11 cellular contexts compared by ENCODE assay signal in genomic region chr22:50189184-50189848, GRCh38. TPM values are rescaled to one million over a fixed set of nuclear protein-coding genes. Genes with fewer than 3 reads are reported as not detected.
DNase-seq lines count a peak whose midpoint lies in the region; ATAC-seq, FAIRE-seq and TF ChIP-seq lines count a peak whose summit lies in the region.
"Had no signal": no experiment of that assay in that cellular context is flagged by ENCODE, and none has a peak within 500 bp of the region (broad histone marks: within the 10 kb centered on the region; RNA-seq: fewer than 3 reads in every experiment).

No MANE protein-coding gene starts in this region.

- H3K27ac ChIP-seq in SU-DHL-6 (ENCODE audit: low read depth, low read length) = peak overlapping the region; percentile 99

- no peak for TF ChIP-seq CTCF in SU-DHL-6 (IDR thresholded peaks at IDR 0.05; ENCODE audit: insufficient read depth, low read length, poor library complexity, severe bottlenecking)

- peak overlapping the region; percentile 49 for H3K4me3 ChIP-seq in SU-DHL-6 (ENCODE audit: insufficient read depth, low read length, poor library complexity, severe bottlenecking)

- H3K27me3 Mint-ChIP-seq in stimulated activated naive B cell treated with anti-CD40 and anti-IgM and Interleukin-4, amounts not matched to agents 10 μg/mL and 1 μg/mL and 100 μg/mL, for 72 hours = no peaks in the 10 kb centered on the region

- peaks cover 44 to 82% of the 10 kb centered on the region in 2 donors for H3K4me1 Mint-ChIP-seq in stimulated activated naive B cell treated with anti-CD40 and anti-IgM and Interleukin-4, amounts not matched to agents 10 μg/mL and 1 μg/mL and 100 μg/mL, for 72 hours

- H3K4me3 Mint-ChIP-seq in stimulated activated naive B cell treated with anti-CD40 and anti-IgM and Interleukin-4, amounts not matched to agents 10 μg/mL and 1 μg/mL and 100 μg/mL, for 72 hours = peak overlapping the region; percentile 90 to 92

- no peak overlapping the region for H2AFZ ChIP-seq in SU-DHL-6 (ENCODE audit: low read depth, low read length, severe bottlenecking)

- peaks cover 66% of the 10 kb centered on the region for H3F3A ChIP-seq in SU-DHL-6 (ENCODE audit: insufficient read depth)

- H3K27me3 ChIP-seq in SU-DHL-6 (ENCODE audit: low read length) = no peaks in the 10 kb centered on the region

- no peaks in the 10 kb centered on the region for H3K36me3 ChIP-seq in SU-DHL-6 (ENCODE audit: low read length)

- H3K9me3 ChIP-seq in SU-DHL-6 (ENCODE audit: insufficient read depth, low read length) = no peaks in the 10 kb centered on the region

- peaks cover 19 to 34% of the 10 kb centered on the region in 2 donors for H3K36me3 Mint-ChIP-seq in stimulated activated naive B cell treated with anti-CD40 and anti-IgM and Interleukin-4, amounts not matched to agents 10 μg/mL and 1 μg/mL and 100 μg/mL, for 72 hours

- peaks cover 40% of the 10 kb centered on the region for H3K79me2 ChIP-seq in SU-DHL-6 (ENCODE audit: insufficient read depth, low read length)

- peak overlapping the region; percentile 99 for H3K9ac ChIP-seq in SU-DHL-6 (ENCODE audit: low read length)

- no peak for FAIRE-seq in HTR-8/SVneo (lab: Jason Lieb, UNC)
- FAIRE-seq: A204.1, endometrium had no signal

- ATAC-seq in left cardiac atrium (no peak), HG03378 (IDR thresholded peaks at IDR 0.05; ENCODE audit: unreplicated experiment) (no peak)
- no peak for ATAC-seq in stimulated activated naive B cell treated with anti-CD40 and anti-IgM and Interleukin-4, amounts not matched to agents 10 μg/mL and 1 μg/mL and 100 μg/mL, for 72 hours (replicated peaks)

- H3K9me2 ChIP-seq in SU-DHL-6 (replicated peaks; ENCODE audit: insufficient read depth, low read length) = no peaks in the 10 kb centered on the region

- no peaks in the 10 kb centered on the region for H3K9me3 Mint-ChIP-seq in stimulated activated naive B cell treated with anti-CD40 and anti-IgM and Interleukin-4, amounts not matched to agents 10 μg/mL and 1 μg/mL and 100 μg/mL, for 72 hours

- H4K20me1 ChIP-seq in SU-DHL-6 (ENCODE audit: low read depth, low read length) = no peaks in the 10 kb centered on the region

- H3K27ac Mint-ChIP-seq in stimulated activated naive B cell treated with anti-CD40 and anti-IgM and Interleukin-4, amounts not matched to agents 10 μg/mL and 1 μg/mL and 100 μg/mL, for 72 hours = peak overlapping the region; percentile 100

- peak; percentile 6 for DNase-seq in DMS153 (lab: John Stamatoyannopoulos, UW)
- no peak for DNase-seq in DMS153 treated with DMSO at 0.1 percent for 48 hours (lab: John Stamatoyannopoulos, UW; ENCODE audit: unreplicated experiment)
- peak; percentile 56 for DNase-seq in left cardiac atrium
- no peak for DNase-seq in stimulated activated naive B cell treated with anti-CD40 and anti-IgM and Interleukin-4, amounts not matched to agents 10 μg/mL and 1 μg/mL and 100 μg/mL, for 72 hours
- no peak for DNase-seq in HTR-8/SVneo (ENCODE audit: insufficient read length, low spot score)
- DNase-seq in Kasumi-1 (lab: John Stamatoyannopoulos, UW) = no peak
- DNase-seq: T1000 had no signal

- H3K4me2 ChIP-seq in SU-DHL-6 (ENCODE audit: low read depth, low read length, poor library complexity, severe bottlenecking) = peak overlapping the region; percentile 81

- intact Hi-C loops in left cardiac atrium (cut with DNase I) = no loop called here

RNA-seq across cellular contexts. Expression of gene TRABD, which starts 3.6 kb away (rescaled TPM):
- 10 to 100 TPM; 19.6 to 26.1 TPM for total RNA-seq in left cardiac atrium

RNA-seq across cellular contexts. Expression of gene SELENOO, which starts 11.5 kb away (rescaled TPM):
- total RNA-seq in left cardiac atrium = 10 to 100 TPM; 11.7 to 15.0 TPM

RNA-seq across cellular contexts. Expression of gene PANX2, which starts 18.8 kb away (rescaled TPM):
- 1 to 10 TPM in 1 of 2 donors, under 1 TPM in 1; 0.89 to 1.1 TPM for total RNA-seq in left cardiac atrium

RNA-seq across cellular contexts. Expression of gene TUBGCP6, which starts 55.5 kb away (rescaled TPM):
- 10 to 100 TPM; 20.4 to 22.0 TPM for total RNA-seq in left cardiac atrium

Comparison
In these comparisons a context has a peak if more than half of its experiments do, and no peak if none do; other contexts are left out.
1. DNase-seq: peak in DMS153 (single experiment) and left cardiac atrium (single experiment); none in DMS153 treated with DMSO at 0.1 percent for 48 hours (single experiment), stimulated activated naive B cell treated with anti-CD40 and anti-IgM and Interleukin-4, amounts not matched to agents 10 μg/mL and 1 μg/mL and 100 μg/mL, for 72 hours (single experiment), HTR-8/SVneo (single experiment) and Kasumi-1 (0 of 2).